1 cellular context compared by ENCODE assay signal in the genomic region with DNA sequence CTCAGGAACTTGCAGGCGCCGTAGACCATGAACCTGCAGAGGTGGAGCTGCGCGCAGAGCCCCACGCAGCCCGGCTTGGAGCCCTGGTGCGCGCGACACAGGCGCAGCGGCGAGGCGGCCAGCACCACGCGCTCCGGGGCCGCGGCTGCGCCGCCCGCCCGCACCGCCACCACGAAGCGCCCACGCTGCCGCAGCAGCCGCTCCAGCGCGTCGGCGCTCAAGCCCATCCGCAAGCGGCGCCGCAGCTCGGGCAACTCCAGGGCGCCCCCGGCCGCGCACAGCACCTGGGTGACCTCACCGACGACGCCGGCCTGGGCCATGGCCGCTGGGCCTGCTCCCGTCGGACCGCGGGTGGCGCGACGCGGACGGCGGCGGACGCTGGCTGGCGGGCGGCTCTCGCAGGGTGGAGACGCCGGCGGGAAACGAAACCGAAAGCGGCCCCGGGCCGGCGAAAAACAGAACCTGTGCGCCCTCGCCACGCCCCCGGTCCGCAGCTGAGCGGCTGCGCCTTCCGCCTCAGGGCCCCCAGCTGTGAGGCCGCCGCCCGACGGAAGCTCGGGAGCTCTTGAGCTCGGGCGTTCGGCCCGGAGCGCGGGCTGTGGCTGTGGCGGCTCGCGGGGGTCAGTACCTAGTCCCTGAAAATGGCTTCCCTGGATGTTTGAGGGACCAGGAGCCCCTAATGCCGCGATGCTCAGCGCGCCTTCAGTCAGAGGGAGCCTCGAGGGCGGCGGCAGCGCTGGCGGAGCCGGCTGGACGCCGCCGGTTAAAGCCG.
TF ChIP-seq lines count a peak whose summit lies in the region.

A gene with protein sequence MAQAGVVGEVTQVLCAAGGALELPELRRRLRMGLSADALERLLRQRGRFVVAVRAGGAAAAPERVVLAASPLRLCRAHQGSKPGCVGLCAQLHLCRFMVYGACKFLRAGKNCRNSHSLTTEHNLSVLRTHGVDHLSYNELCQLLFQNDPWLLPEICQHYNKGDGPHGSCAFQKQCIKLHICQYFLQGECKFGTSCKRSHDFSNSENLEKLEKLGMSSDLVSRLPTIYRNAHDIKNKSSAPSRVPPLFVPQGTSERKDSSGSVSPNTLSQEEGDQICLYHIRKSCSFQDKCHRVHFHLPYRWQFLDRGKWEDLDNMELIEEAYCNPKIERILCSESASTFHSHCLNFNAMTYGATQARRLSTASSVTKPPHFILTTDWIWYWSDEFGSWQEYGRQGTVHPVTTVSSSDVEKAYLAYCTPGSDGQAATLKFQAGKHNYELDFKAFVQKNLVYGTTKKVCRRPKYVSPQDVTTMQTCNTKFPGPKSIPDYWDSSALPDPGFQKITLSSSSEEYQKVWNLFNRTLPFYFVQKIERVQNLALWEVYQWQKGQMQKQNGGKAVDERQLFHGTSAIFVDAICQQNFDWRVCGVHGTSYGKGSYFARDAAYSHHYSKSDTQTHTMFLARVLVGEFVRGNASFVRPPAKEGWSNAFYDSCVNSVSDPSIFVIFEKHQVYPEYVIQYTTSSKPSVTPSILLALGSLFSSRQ (minus strand): TSS at position 424 of the 772 bp plus-strand sequence. CDS start 104 bp downstream, at position 320.

TF ChIP-seq in GM23338, 12 proteins besides CTCF, POLR2A, EP300 and RAD21 (continued from another document):
- TF ChIP-seq, protein P1, sequence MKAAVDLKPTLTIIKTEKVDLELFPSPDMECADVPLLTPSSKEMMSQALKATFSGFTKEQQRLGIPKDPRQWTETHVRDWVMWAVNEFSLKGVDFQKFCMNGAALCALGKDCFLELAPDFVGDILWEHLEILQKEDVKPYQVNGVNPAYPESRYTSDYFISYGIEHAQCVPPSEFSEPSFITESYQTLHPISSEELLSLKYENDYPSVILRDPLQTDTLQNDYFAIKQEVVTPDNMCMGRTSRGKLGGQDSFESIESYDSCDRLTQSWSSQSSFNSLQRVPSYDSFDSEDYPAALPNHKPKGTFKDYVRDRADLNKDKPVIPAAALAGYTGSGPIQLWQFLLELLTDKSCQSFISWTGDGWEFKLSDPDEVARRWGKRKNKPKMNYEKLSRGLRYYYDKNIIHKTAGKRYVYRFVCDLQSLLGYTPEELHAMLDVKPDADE (IDR thresholded peaks at IDR 0.05), result peak; percentile 19; the same call in 1 of the 2 replicates
- TF ChIP-seq EZH2phosphoT487 (IDR thresholded peaks at IDR 0.05; ENCODE audit: unreplicated experiment), result no peak
